In the genomic region with DNA sequence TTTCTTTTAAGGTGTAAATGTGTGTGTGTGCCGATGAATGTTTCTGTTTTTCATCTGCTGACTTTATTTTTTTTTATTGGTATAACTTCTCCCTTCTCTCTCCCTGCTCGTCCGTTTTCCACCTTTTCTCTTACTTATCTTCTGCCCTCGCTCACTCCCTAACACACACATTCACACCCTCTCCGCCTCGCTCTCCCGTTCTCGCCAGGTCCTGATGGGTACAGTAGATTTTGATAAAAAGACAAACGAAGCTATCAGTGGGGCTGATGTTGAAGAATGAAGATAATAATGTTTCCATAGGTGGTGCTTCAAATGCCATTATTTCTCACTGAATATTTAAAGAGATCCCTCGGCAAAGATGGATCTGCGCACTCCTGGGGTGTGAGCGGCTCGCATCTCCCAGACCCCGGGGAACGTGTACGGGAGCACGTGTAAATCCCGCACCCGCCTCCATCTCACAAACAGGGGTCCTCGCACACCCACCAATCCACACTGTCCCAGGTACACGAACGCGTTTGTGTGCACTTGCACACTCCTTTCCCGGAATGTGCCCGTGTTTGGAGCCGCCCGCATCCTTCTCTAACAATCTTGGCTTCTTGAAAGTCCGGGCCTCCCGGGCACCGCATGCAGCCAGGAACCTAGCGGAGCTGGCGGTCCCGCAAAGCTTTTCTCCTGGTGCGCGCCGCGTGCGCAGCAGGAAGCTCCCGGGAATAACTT, we compare ENCODE assay signal across 11 cellular contexts. TPM values are rescaled to one million over a fixed set of nuclear protein-coding genes. Genes with fewer than 3 reads are reported as not detected.
DNase-seq lines count a peak whose midpoint lies in the region; FAIRE-seq and TF ChIP-seq lines count a peak whose summit lies in the region.
"Had no signal": no experiment of that assay in that cellular context is flagged by ENCODE, and none has a peak within 500 bp of the region (broad histone marks: within the 10 kb centered on the region; RNA-seq: fewer than 3 reads in every experiment).

No MANE protein-coding gene starts in this region.

- TF ChIP-seq POLR2A in transverse colon (IDR thresholded peaks at IDR 0.05) = no peak

- peaks cover 0 to 2% (median 0%) of the 10 kb centered on the region in 4 donors for H3K36me3 ChIP-seq in liver (ENCODE audit: control insufficient read depth in 4 of 4, insufficient read depth in 3 of 4, low read depth in 1 of 4, low read length in 3 of 4)
- no peaks in the 10 kb centered on the region for H3K36me3 ChIP-seq in transverse colon

- H3K4me1 ChIP-seq in liver (ENCODE audit: control insufficient read depth in 4 of 4, insufficient read depth in 4 of 4, low read length in 3 of 4) (peaks cover 16 to 31% (median 25%) of the 10 kb centered on the region in 4 donors), transverse colon (peaks cover 0 to 30% (median 15%) of the 10 kb centered on the region in 4 donors)

- H3K36me3 Mint-ChIP-seq in activated naive CD8-positive, alpha-beta T cell = no peaks in the 10 kb centered on the region
- peaks cover 2% of the 10 kb centered on the region for H3K36me3 Mint-ChIP-seq in activated naive CD8-positive, alpha-beta T cell treated with anti-CD3 and anti-CD28 coated beads for 36 hours

- no peak for FAIRE-seq in D721Med (lab: Jason Lieb, UNC)
- FAIRE-seq: endothelial cell of umbilical vein had no signal

- no peak for TF ChIP-seq EP300 in transverse colon (IDR thresholded peaks at IDR 0.05; ENCODE audit: low read depth)

- H3K27me3 ChIP-seq in liver (ENCODE audit: control insufficient read depth in 4 of 4, insufficient read depth in 4 of 4, low read length in 3 of 4) (no peaks in the 10 kb centered on the region), transverse colon (peaks cover 100% of the 10 kb centered on the region)

- intact Hi-C loops in transverse colon (cut with DNase I; ENCODE audit: low total_unique reads) = loop anchor here (5.0 kb wide), 1 partner anchor 731 kb away; no protein-coding TSS in a partner anchor

- in situ Hi-C loops in transverse colon (cut with MboI; ENCODE audit: low pct_ligation_motif_present in 1 of 4, low pct_unique_long_range_greater_than_20kb in 1 of 4, low sequenced_read_pairs in 3 of 4) = no loop called here

- DNase-seq in activated naive CD8-positive, alpha-beta T cell treated with anti-CD3 and anti-CD28 coated beads for 36 hours = no peak
- DNase-seq in caudate nucleus (lab: John Stamatoyannopoulos, UW) (peak in 7 of 61 donors; percentile 10 to 57 (median 24)), transverse colon (no peak), D721Med (ENCODE audit: insufficient read length, low spot score) (no peak), iPS-NIHi11 (ENCODE audit: low spot score) (no peak), glomerular visceral epithelial cell (ENCODE audit: extremely low spot score) (no peak)
- DNase-seq: PC-3; stimulated activated naive CD4-positive, alpha-beta T cell treated with Interleukin-2 at 50 U/mL for 16 hours had no signal

- H3K9me3 Mint-ChIP-seq in activated naive CD8-positive, alpha-beta T cell (ENCODE audit: low read depth) = no peaks in the 10 kb centered on the region
- H3K9me3 Mint-ChIP-seq in activated naive CD8-positive, alpha-beta T cell treated with anti-CD3 and anti-CD28 coated beads for 36 hours = peaks cover 3% of the 10 kb centered on the region

- H3K4me3 ChIP-seq in liver (ENCODE audit: low read depth in 1 of 3, low read length in 3 of 3) (peak overlapping the region; percentile 87 to 99 (median 87)), transverse colon (peak overlapping the region in 2 of 4 donors; percentile 15 to 45)

- no peak for TF ChIP-seq CTCF in liver (IDR thresholded peaks at IDR 0.05; ENCODE audit: low read depth, low read length, missing input control)
- no peak for TF ChIP-seq CTCF in transverse colon (IDR thresholded peaks at IDR 0.05)
- TF ChIP-seq CTCF in D721Med (IDR thresholded peaks at IDR 0.05; ENCODE audit: insufficient read depth, missing control alignments) = no peak

- H3K4me1 Mint-ChIP-seq in activated naive CD8-positive, alpha-beta T cell (ENCODE audit: low read depth) = peaks cover 22% of the 10 kb centered on the region
- peaks cover 4% of the 10 kb centered on the region for H3K4me1 Mint-ChIP-seq in activated naive CD8-positive, alpha-beta T cell treated with anti-CD3 and anti-CD28 coated beads for 36 hours

- H3K27me3 Mint-ChIP-seq in activated naive CD8-positive, alpha-beta T cell = peaks cover 41% of the 10 kb centered on the region
- H3K27me3 Mint-ChIP-seq in activated naive CD8-positive, alpha-beta T cell treated with anti-CD3 and anti-CD28 coated beads for 36 hours = peaks cover 85% of the 10 kb centered on the region

- TF ChIP-seq RAD21 in liver (IDR thresholded peaks at IDR 0.05) = no peak

- H3K27ac ChIP-seq in caudate nucleus (ENCODE audit: low read depth, low read length) = peak overlapping the region; percentile 97
- H3K27ac ChIP-seq in liver (ENCODE audit: low read depth in 1 of 2, low read length in 2 of 2) = peak overlapping the region; percentile 98 to 100
- peak overlapping the region; percentile 64 to 77 (median 70) for H3K27ac ChIP-seq in transverse colon

- WGBS in liver = 27% methylated on average over 39 of the region's 39 CpGs
- 9 to 33% methylated on average over 10 to 39 of the region's 39 CpGs for WGBS in transverse colon (ENCODE audit: low coverage in 1 of 2), 2 donors

- H3K9me3 ChIP-seq in liver (ENCODE audit: control insufficient read depth in 4 of 4, low read length in 3 of 4) (no peaks in the 10 kb centered on the region), transverse colon (no peaks in the 10 kb centered on the region)

- H3K27ac Mint-ChIP-seq in activated naive CD8-positive, alpha-beta T cell = peak overlapping the region; percentile 58
- H3K27ac Mint-ChIP-seq in activated naive CD8-positive, alpha-beta T cell treated with anti-CD3 and anti-CD28 coated beads for 36 hours = no peak overlapping the region

- H3K4me3 Mint-ChIP-seq in activated naive CD8-positive, alpha-beta T cell = peak overlapping the region; percentile 61
- no peak overlapping the region for H3K4me3 Mint-ChIP-seq in activated naive CD8-positive, alpha-beta T cell treated with anti-CD3 and anti-CD28 coated beads for 36 hours

- peak overlapping the region; percentile 93 to 97 for H3K9ac ChIP-seq in liver (ENCODE audit: low read depth in 1 of 2, low read length in 2 of 2)

TF ChIP-seq in liver, 16 proteins besides CTCF, POLR2A, EP300 and RAD21:
- peak in 1 of 2 donors; percentile 1 for TF ChIP-seq HNF4A (conservative IDR thresholded peaks at IDR 0.05)
- no peak for TF ChIP-seq FOXA2 (IDR thresholded peaks at IDR 0.05)

RNA-seq across cellular contexts. Expression of a gene that starts 2.4 kb away (rescaled TPM):
- total RNA-seq in activated naive CD8-positive, alpha-beta T cell treated with anti-CD3 and anti-CD28 coated beads for 36 hours = not detected
- total RNA-seq in liver (10 to 100 TPM in 1 of 2 donors, 1 to 10 TPM in 1; 1.8 to 13.4 TPM), transverse colon (1 to 10 TPM in 2 of 4 donors, under 1 TPM in 1, not detected in 1; 0.41 to 2.6 (median 1.6) TPM)
- 10 to 100 TPM; 11.7 to 11.8 TPM for polyA plus RNA-seq in liver
- total RNA-seq: endothelial cell of umbilical vein, PC-3 had no signal
- polyA plus RNA-seq: endothelial cell of umbilical vein had no signal
